In the genomic region with DNA sequence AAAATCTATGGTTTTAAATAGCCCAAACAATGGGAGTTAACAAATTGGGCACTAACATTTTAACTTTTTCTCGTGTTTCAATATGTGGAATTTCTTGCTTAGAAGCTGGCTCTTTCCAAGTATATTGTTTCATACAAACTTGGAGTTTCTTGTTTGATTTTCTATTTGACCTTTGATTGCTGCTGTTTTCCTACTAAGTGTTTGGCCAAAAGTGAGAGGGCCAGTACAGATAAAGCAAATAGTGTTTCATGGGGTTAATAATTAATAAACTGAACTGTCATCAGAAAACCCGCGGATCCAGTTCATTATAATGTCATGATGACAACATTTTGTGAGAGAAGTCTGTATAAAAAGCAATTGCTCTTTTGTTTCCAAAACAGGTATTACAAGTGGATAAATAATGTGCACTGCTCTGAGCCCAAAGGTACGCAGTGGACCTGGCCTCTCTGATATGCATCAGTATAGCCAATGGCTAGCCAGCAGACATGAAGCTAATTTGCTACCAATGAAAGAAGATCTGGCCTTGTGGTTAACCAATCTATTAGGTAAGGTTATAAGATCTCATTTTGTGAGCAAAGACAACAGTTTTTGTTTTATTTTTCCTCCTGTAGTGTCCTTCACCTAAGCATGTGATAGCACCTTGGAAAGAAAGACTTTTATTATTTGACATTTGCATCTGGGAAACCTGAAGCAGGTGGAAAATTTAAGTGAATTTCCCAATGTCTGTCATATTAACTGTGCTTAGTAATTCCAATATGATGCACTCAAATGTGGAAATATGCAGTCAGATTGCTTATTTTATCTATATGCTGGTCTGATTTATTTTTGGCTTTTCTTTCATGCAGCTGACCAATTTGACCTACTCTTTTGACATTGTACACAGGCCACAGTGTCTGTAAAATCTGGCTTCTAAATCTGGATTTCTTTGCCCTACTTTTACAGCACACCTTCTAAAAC, we compare ENCODE assay signal across 18 cellular contexts. TPM values are rescaled to one million over a fixed set of nuclear protein-coding genes. Genes with fewer than 3 reads are reported as not detected.
DNase-seq lines count a peak whose midpoint lies in the region; ATAC-seq and TF ChIP-seq lines count a peak whose summit lies in the region.
"Had no signal": no experiment of that assay in that cellular context is flagged by ENCODE, and none has a peak within 500 bp of the region (broad histone marks: within the 10 kb centered on the region; RNA-seq: fewer than 3 reads in every experiment).

No MANE protein-coding gene starts in this region.

- 35% methylated on average over 4 of the region's 4 CpGs for WGBS in liver

- peak overlapping the region; percentile 35 to 52 (median 38) for H3K4me3 ChIP-seq in liver (ENCODE audit: low read depth in 1 of 3, low read length in 3 of 3)
- H3K4me3 ChIP-seq: tibial artery had no signal

- in situ Hi-C loops in Caki2 (cut with HindIII; ENCODE audit: low pct_unique_long_range_greater_than_20kb, low sequenced_read_pairs) = no loop called here

- H3K4me1 ChIP-seq in liver (ENCODE audit: control insufficient read depth in 4 of 4, insufficient read depth in 4 of 4, low read length in 3 of 4) = peaks cover 0 to 27% (median 16%) of the 10 kb centered on the region in 4 donors
- H3K4me1 ChIP-seq: tibial artery had no signal

- peak overlapping the region; percentile 64 to 86 for H3K9ac ChIP-seq in liver (ENCODE audit: low read depth in 1 of 2, low read length in 2 of 2)

- TF ChIP-seq RAD21 in liver (IDR thresholded peaks at IDR 0.05) = no peak

- peak overlapping the region; percentile 92 to 95 for H3K27ac ChIP-seq in liver (ENCODE audit: low read depth in 1 of 2, low read length in 2 of 2)
- H3K27ac ChIP-seq: tibial artery had no signal

- TF ChIP-seq CTCF in liver (IDR thresholded peaks at IDR 0.05; ENCODE audit: low read depth, low read length, missing input control) = no peak

- DNase-seq in Caki2 (ENCODE audit: low read depth) = peak; percentile 33
- DNase-seq in NCI-H69 (lab: John Stamatoyannopoulos, UW) = peak; percentile 32
- no peak for DNase-seq in NCI-H1105 (lab: John Stamatoyannopoulos, UW)
- no peak for DNase-seq in DMS79 (lab: John Stamatoyannopoulos, UW)
- no peak for DNase-seq in nucleus accumbens (lab: John Stamatoyannopoulos, UW)
- DNase-seq in hepatic stellate cell (ENCODE audit: low spot score) = no peak
- DNase-seq: activated CD4-positive, alpha-beta T cell treated with anti-CD3 and anti-CD28 coated beads, Interleukin-2, amount 50 U/mL, for 48 hours; activated T-cell treated with anti-CD3 and anti-CD28 coated beads, Interleukin-2, amount 50 U/mL, for 24 hours; AML-193; cortex of kidney; kidney; NCI-H187; NCI-H82; occipital lobe; tibial artery had no signal

- H3K36me3 ChIP-seq in liver (ENCODE audit: control insufficient read depth in 4 of 4, insufficient read depth in 3 of 4, low read depth in 1 of 4, low read length in 3 of 4) = no peaks in the 10 kb centered on the region
- H3K36me3 ChIP-seq: tibial artery had no signal

- peak; percentile 34 for ATAC-seq in GM19324 (IDR thresholded peaks at IDR 0.05; ENCODE audit: low FRiP score, unreplicated experiment)
- ATAC-seq: stimulated activated memory B cell treated with anti-CD40 and anti-IgM and Interleukin-4, amounts not matched to agents 10 μg/mL and 1 μg/mL and 100 μg/mL, for 72 hours had no signal

- no peaks in the 10 kb centered on the region for H3K27me3 ChIP-seq in liver (ENCODE audit: control insufficient read depth in 4 of 4, insufficient read depth in 4 of 4, low read length in 3 of 4)

- H3K9me3 ChIP-seq in liver (ENCODE audit: control insufficient read depth in 4 of 4, low read length in 3 of 4) = no peaks in the 10 kb centered on the region
- H3K9me3 ChIP-seq: tibial artery had no signal

TF ChIP-seq in liver, 16 proteins besides CTCF, POLR2A, EP300 and RAD21:
- TF ChIP-seq TAF1 (conservative IDR thresholded peaks at IDR 0.05) (peak; percentile 98), YY1 (IDR thresholded peaks at IDR 0.05) (peak; percentile 89), NR2F2 (IDR thresholded peaks at IDR 0.05) (peak; percentile 52), HNF4G (IDR thresholded peaks at IDR 0.05) (peak; percentile 65), FOXA1 (IDR thresholded peaks at IDR 0.05) (no peak), ZBTB33 (IDR thresholded peaks at IDR 0.05) (peak; percentile 25), JUND (IDR thresholded peaks at IDR 0.05) (peak; percentile 84 to 86), MAX (IDR thresholded peaks at IDR 0.05) (peak; percentile 16), RXRA (IDR thresholded peaks at IDR 0.05) (peak; percentile 76 to 80), FOXA2 (IDR thresholded peaks at IDR 0.05) (peak; percentile 64), GABPA (IDR thresholded peaks at IDR 0.05 in 1 of 2, conservative IDR thresholded peaks at IDR 0.05 in 1 of 2) (no peak), SP1 (IDR thresholded peaks at IDR 0.05) (peak; percentile 95), EGR1 (IDR thresholded peaks at IDR 0.05; ENCODE audit: low read depth in 2 of 2) (peak; percentile 39 to 45), HNF4A (conservative IDR thresholded peaks at IDR 0.05) (peak; percentile 87)
- TF ChIP-seq, protein P1, sequence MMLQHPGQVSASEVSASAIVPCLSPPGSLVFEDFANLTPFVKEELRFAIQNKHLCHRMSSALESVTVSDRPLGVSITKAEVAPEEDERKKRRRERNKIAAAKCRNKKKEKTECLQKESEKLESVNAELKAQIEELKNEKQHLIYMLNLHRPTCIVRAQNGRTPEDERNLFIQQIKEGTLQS (IDR thresholded peaks at IDR 0.05) = peak; percentile 77
- TF ChIP-seq, protein P2, sequence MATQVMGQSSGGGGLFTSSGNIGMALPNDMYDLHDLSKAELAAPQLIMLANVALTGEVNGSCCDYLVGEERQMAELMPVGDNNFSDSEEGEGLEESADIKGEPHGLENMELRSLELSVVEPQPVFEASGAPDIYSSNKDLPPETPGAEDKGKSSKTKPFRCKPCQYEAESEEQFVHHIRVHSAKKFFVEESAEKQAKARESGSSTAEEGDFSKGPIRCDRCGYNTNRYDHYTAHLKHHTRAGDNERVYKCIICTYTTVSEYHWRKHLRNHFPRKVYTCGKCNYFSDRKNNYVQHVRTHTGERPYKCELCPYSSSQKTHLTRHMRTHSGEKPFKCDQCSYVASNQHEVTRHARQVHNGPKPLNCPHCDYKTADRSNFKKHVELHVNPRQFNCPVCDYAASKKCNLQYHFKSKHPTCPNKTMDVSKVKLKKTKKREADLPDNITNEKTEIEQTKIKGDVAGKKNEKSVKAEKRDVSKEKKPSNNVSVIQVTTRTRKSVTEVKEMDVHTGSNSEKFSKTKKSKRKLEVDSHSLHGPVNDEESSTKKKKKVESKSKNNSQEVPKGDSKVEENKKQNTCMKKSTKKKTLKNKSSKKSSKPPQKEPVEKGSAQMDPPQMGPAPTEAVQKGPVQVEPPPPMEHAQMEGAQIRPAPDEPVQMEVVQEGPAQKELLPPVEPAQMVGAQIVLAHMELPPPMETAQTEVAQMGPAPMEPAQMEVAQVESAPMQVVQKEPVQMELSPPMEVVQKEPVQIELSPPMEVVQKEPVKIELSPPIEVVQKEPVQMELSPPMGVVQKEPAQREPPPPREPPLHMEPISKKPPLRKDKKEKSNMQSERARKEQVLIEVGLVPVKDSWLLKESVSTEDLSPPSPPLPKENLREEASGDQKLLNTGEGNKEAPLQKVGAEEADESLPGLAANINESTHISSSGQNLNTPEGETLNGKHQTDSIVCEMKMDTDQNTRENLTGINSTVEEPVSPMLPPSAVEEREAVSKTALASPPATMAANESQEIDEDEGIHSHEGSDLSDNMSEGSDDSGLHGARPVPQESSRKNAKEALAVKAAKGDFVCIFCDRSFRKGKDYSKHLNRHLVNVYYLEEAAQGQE (IDR thresholded peaks at IDR 0.05) = peak; percentile 94
TF ChIP-seq in liver: peak in this region for 14.

RNA-seq across cellular contexts. Expression of gene GAS2, which starts 8.3 kb away (rescaled TPM):
- 2.7 and 5.0 TPM in 2 replicates for total RNA-seq in Caki2 (2014; rRNA removed; shearing (Covaris generic); ENCODE audit: low replicate concordance)
- 10 to 100 TPM; 28.5 to 75.6 TPM for total RNA-seq in liver
- 10 to 100 TPM; 13.4 to 56.0 TPM for polyA plus RNA-seq in liver

RNA-seq across cellular contexts. Expression of gene FANCF, which starts 49.1 kb away (rescaled TPM):
- 20.7 and 20.9 TPM in 2 replicates for total RNA-seq in Caki2 (2014; rRNA removed; shearing (Covaris generic); ENCODE audit: low replicate concordance)
- 1 to 10 TPM; 5.4 to 5.9 TPM for total RNA-seq in liver
- 1 to 10 TPM; 4.6 to 4.9 TPM for polyA plus RNA-seq in liver

Comparison
In these comparisons a context has a peak if more than half of its experiments do, and no peak if none do; other contexts are left out.
1. DNase-seq: peak in Caki2 (single experiment) and NCI-H69 (single experiment); none in NCI-H1105 (single experiment), DMS79 (single experiment), nucleus accumbens (0 of 56) and hepatic stellate cell (single experiment).